Comparison of ENCODE assay signal across 1 cellular context in the genomic region with DNA sequence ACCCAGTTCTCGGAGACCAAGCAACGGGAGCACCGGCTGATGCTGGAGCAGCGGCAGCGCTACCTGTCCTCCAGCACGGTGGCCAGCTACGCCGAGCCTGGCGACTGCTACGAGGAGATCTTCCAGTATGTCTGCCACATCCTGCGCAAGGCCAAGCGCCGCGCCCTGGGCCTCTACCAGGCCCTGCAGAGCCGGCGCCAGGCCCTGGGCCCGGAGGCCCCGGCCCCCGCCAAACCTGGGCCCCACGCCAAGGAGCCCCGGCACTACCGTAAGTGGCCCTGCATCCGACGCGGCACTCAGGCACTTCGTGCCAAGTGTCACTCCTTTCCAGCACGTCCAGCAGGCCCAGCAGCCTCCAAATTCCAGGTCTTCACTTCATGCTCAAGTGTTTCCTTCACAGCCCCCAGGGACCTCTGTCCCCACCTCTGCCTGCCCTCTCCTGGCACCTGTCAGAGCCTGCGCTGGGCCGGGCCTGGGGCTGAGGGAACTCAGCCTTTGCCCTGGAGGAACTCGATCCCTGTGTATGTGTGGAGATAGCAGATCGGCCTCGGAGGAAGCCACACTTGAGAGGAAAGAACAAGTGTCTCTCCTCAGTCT.
TF ChIP-seq lines count a peak whose summit lies in the region.

No MANE protein-coding gene starts in this region.

TF ChIP-seq in GM23338, 12 proteins besides CTCF, POLR2A, EP300 and RAD21 (continued from another document):
- TF ChIP-seq, protein P1, sequence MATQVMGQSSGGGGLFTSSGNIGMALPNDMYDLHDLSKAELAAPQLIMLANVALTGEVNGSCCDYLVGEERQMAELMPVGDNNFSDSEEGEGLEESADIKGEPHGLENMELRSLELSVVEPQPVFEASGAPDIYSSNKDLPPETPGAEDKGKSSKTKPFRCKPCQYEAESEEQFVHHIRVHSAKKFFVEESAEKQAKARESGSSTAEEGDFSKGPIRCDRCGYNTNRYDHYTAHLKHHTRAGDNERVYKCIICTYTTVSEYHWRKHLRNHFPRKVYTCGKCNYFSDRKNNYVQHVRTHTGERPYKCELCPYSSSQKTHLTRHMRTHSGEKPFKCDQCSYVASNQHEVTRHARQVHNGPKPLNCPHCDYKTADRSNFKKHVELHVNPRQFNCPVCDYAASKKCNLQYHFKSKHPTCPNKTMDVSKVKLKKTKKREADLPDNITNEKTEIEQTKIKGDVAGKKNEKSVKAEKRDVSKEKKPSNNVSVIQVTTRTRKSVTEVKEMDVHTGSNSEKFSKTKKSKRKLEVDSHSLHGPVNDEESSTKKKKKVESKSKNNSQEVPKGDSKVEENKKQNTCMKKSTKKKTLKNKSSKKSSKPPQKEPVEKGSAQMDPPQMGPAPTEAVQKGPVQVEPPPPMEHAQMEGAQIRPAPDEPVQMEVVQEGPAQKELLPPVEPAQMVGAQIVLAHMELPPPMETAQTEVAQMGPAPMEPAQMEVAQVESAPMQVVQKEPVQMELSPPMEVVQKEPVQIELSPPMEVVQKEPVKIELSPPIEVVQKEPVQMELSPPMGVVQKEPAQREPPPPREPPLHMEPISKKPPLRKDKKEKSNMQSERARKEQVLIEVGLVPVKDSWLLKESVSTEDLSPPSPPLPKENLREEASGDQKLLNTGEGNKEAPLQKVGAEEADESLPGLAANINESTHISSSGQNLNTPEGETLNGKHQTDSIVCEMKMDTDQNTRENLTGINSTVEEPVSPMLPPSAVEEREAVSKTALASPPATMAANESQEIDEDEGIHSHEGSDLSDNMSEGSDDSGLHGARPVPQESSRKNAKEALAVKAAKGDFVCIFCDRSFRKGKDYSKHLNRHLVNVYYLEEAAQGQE (IDR thresholded peaks at IDR 0.05; ENCODE audit: unreplicated experiment) = no peak
- TF ChIP-seq NANOG (IDR thresholded peaks at IDR 0.05; ENCODE audit: borderline replicate concordance) (no peak), JUNB (IDR thresholded peaks at IDR 0.05; ENCODE audit: unreplicated experiment) (no peak), STAT1 (IDR thresholded peaks at IDR 0.05; ENCODE audit: unreplicated experiment) (no peak), ZNF331 (CRISPR knock-in tag; IDR thresholded peaks at IDR 0.05; ENCODE audit: low read depth) (no peak), EZH2phosphoT487 (IDR thresholded peaks at IDR 0.05; ENCODE audit: unreplicated experiment) (no peak), EZH2 (IDR thresholded peaks at IDR 0.05; ENCODE audit: low read depth, unreplicated experiment) (no peak), ZNF114 (CRISPR knock-in tag; IDR thresholded peaks at IDR 0.05) (no peak), POLR2AphosphoS5 (IDR thresholded peaks at IDR 0.05; ENCODE audit: low read depth) (no peak)
- TF ChIP-seq, protein P2, sequence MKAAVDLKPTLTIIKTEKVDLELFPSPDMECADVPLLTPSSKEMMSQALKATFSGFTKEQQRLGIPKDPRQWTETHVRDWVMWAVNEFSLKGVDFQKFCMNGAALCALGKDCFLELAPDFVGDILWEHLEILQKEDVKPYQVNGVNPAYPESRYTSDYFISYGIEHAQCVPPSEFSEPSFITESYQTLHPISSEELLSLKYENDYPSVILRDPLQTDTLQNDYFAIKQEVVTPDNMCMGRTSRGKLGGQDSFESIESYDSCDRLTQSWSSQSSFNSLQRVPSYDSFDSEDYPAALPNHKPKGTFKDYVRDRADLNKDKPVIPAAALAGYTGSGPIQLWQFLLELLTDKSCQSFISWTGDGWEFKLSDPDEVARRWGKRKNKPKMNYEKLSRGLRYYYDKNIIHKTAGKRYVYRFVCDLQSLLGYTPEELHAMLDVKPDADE (IDR thresholded peaks at IDR 0.05) = no peak
- TF ChIP-seq, protein P3, sequence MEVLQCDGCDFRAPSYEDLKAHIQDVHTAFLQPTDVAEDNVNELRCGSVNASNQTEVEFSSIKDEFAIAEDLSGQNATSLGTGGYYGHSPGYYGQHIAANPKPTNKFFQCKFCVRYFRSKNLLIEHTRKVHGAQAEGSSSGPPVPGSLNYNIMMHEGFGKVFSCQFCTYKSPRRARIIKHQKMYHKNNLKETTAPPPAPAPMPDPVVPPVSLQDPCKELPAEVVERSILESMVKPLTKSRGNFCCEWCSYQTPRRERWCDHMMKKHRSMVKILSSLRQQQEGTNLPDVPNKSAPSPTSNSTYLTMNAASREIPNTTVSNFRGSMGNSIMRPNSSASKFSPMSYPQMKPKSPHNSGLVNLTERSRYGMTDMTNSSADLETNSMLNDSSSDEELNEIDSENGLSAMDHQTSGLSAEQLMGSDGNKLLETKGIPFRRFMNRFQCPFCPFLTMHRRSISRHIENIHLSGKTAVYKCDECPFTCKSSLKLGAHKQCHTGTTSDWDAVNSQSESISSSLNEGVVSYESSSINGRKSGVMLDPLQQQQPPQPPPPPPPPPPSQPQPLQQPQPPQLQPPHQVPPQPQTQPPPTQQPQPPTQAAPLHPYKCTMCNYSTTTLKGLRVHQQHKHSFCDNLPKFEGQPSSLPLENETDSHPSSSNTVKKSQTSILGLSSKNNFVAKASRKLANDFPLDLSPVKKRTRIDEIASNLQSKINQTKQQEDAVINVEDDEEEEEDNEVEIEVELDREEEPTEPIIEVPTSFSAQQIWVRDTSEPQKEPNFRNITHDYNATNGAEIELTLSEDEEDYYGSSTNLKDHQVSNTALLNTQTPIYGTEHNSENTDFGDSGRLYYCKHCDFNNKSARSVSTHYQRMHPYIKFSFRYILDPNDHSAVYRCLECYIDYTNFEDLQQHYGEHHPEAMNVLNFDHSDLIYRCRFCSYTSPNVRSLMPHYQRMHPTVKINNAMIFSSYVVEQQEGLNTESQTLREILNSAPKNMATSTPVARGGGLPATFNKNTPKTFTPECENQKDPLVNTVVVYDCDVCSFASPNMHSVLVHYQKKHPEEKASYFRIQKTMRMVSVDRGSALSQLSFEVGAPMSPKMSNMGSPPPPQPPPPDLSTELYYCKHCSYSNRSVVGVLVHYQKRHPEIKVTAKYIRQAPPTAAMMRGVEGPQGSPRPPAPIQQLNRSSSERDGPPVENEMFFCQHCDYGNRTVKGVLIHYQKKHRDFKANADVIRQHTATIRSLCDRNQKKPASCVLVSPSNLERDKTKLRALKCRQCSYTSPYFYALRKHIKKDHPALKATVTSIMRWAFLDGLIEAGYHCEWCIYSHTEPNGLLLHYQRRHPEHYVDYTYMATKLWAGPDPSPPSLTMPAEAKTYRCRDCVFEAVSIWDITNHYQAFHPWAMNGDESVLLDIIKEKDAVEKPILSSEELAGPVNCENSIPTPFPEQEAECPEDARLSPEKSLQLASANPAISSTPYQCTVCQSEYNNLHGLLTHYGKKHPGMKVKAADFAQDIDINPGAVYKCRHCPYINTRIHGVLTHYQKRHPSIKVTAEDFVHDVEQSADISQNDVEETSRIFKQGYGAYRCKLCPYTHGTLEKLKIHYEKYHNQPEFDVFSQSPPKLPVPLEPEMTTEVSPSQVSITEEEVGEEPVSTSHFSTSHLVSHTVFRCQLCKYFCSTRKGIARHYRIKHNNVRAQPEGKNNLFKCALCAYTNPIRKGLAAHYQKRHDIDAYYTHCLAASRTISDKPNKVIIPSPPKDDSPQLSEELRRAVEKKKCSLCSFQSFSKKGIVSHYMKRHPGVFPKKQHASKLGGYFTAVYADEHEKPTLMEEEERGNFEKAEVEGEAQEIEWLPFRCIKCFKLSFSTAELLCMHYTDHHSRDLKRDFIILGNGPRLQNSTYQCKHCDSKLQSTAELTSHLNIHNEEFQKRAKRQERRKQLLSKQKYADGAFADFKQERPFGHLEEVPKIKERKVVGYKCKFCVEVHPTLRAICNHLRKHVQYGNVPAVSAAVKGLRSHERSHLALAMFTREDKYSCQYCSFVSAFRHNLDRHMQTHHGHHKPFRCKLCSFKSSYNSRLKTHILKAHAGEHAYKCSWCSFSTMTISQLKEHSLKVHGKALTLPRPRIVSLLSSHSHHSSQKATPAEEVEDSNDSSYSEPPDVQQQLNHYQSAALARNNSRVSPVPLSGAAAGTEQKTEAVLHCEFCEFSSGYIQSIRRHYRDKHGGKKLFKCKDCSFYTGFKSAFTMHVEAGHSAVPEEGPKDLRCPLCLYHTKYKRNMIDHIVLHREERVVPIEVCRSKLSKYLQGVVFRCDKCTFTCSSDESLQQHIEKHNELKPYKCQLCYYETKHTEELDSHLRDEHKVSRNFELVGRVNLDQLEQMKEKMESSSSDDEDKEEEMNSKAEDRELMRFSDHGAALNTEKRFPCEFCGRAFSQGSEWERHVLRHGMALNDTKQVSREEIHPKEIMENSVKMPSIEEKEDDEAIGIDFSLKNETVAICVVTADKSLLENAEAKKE (CRISPR knock-in tag; IDR thresholded peaks at IDR 0.05) = no peak
